ENCODE assay signal across 8 cellular contexts in genomic region chr4:184762100-184762499, GRCh38. TPM values are rescaled to one million over a fixed set of nuclear protein-coding genes. Genes with fewer than 3 reads are reported as not detected.
A peak's percentile ranks its signal among the peaks of the same experiment; 100 is the strongest.
DNase-seq lines count a peak whose midpoint lies in the region; ATAC-seq and TF ChIP-seq lines count a peak whose summit lies in the region.

No MANE protein-coding gene starts in this region.

- H3K79me1 ChIP-seq in H9 (ENCODE audit: insufficient read depth, low read depth, low read length, poor library complexity, severe bottlenecking), result no peaks in the 10 kb centered on the region

- no peak overlapping the region for H3K4me3 Mint-ChIP-seq in H9

- no peak overlapping the region for H2BK20ac ChIP-seq in H9 (ENCODE audit: low read depth, low read length, poor library complexity, severe bottlenecking)

- no peaks in the 10 kb centered on the region for H3K36me3 Mint-ChIP-seq in H9 (ENCODE audit: insufficient read depth in 1 of 3, low read depth in 3 of 3)

- H2BK15ac ChIP-seq in H9 (ENCODE audit: low read depth, low read length), result no peak overlapping the region

- H3K4me3 ChIP-seq in left ventricle myocardium inferior (no peak overlapping the region), lower leg skin (ENCODE audit: low read depth, poor library complexity, severe bottlenecking) (no peak overlapping the region)

- H3T11ph ChIP-seq in H9 (ENCODE audit: low read length), result no peak overlapping the region

- no peaks in the 10 kb centered on the region for H4K20me1 ChIP-seq in H9 (ENCODE audit: control insufficient read depth, insufficient read depth, insufficient read length)

- H2AFZ ChIP-seq in H9 (ENCODE audit: low read length), result no peak overlapping the region

- H4K8ac ChIP-seq in H9 (replicated peaks; ENCODE audit: insufficient read length, low read depth, low read length), result no peak overlapping the region

- H3K9me3 ChIP-seq in left ventricle myocardium inferior (replicated peaks) (no peaks in the 10 kb centered on the region), H9 (ENCODE audit: control insufficient read depth, low read depth, low read length) (no peaks in the 10 kb centered on the region)

- no peak for TF ChIP-seq POLR2A in lower leg skin (IDR thresholded peaks at IDR 0.05)

- H3K4me1 ChIP-seq in left ventricle myocardium inferior (peaks cover 21% of the 10 kb centered on the region), H9 (ENCODE audit: insufficient read depth, low read length) (no peaks in the 10 kb centered on the region)

- H2BK5ac ChIP-seq in H9 (ENCODE audit: insufficient read length, low read length), result no peak overlapping the region

- no peak overlapping the region for H3K18ac ChIP-seq in H9 (ENCODE audit: insufficient read length, low read depth, low read length)

- H4K91ac ChIP-seq in H9 (ENCODE audit: insufficient read length, low read depth, low read length), result no peak overlapping the region

- intact Hi-C loops in left ventricle myocardium inferior (cut with micrococcal nuclease) (no loop called here), cardiac septum (cut with DNase I) (no loop called here), lower leg skin (cut with DNase I; ENCODE audit: low total_unique reads) (no loop called here)

- no peak overlapping the region for H2AK5ac ChIP-seq in H9 (ENCODE audit: insufficient read length, low read length)

- no peaks in the 10 kb centered on the region for H3K27me3 Mint-ChIP-seq in H9 (ENCODE audit: low read depth)

- H3K36me3 ChIP-seq in left ventricle myocardium inferior, result peaks cover 91% of the 10 kb centered on the region

- no peak overlapping the region for H3K14ac ChIP-seq in H9 (ENCODE audit: insufficient read depth, low read length)

- H3K27ac ChIP-seq in left ventricle myocardium inferior (replicated peaks) (peak overlapping the region; percentile 48), H9 (ENCODE audit: insufficient read length, low read depth, low read length) (no peak overlapping the region)

- no peak overlapping the region for H3K56ac ChIP-seq in H9 (ENCODE audit: insufficient read length, low read depth, low read length)

- H3K9me3 Mint-ChIP-seq in H9, result no peaks in the 10 kb centered on the region

- no peaks in the 10 kb centered on the region for H3K4me1 Mint-ChIP-seq in H9

- H3K27me3 ChIP-seq in left ventricle myocardium inferior (ENCODE audit: low read depth) (no peaks in the 10 kb centered on the region), H9 (ENCODE audit: insufficient read depth, low read length) (no peaks in the 10 kb centered on the region)

- H3K4ac ChIP-seq in H9 (ENCODE audit: low read depth, low read length), result no peak overlapping the region

- no peak overlapping the region for H3K27ac Mint-ChIP-seq in H9

- H3K9ac ChIP-seq in H9 (ENCODE audit: extremely low read depth, insufficient read length, low read length), result no peak overlapping the region

- no peaks in the 10 kb centered on the region for H3K23me2 ChIP-seq in H9 (ENCODE audit: insufficient read length, low read depth, low read length, poor library complexity, severe bottlenecking)

- H3K23ac ChIP-seq in H9 (ENCODE audit: insufficient read length, low read depth, low read length), result no peak overlapping the region

- H4K5ac ChIP-seq in H9 (ENCODE audit: insufficient read length, low read depth, low read length), result no peak overlapping the region

- H3K4me2 ChIP-seq in H9 (ENCODE audit: insufficient read depth, insufficient read length, low read length), result no peak overlapping the region

- no CpG with 5 or more reads among the region's 5 CpGs for WGBS in H9 (ENCODE audit: extremely low coverage, insufficient read length, low lambda C conversion rate)
- WGBS in lower leg skin, 2 donors, result 88 to 91% methylated on average over 5 of the region's 5 CpGs

- DNase-seq in left ventricle myocardium inferior, result no peak
- DNase-seq in cardiac septum (ENCODE audit: low spot score), result no peak
- peak; percentile 22 for DNase-seq in activated naive CD4-positive, alpha-beta T cell treated with anti-CD3 and anti-CD28 coated beads, Interleukin-2, amount 50 U/mL, for 16 hours
- DNase-seq in NCI-H1417 (lab: John Stamatoyannopoulos, UW), result no peak
- no peak for DNase-seq in DMS 273 (lab: John Stamatoyannopoulos, UW; ENCODE audit: unreplicated experiment)
- DNase-seq in H9, result no peak
- DNase-seq in lower leg skin (ENCODE audit: low spot score in 2 of 2), result no peak

- ATAC-seq in HG03469 (IDR thresholded peaks at IDR 0.05; ENCODE audit: unreplicated experiment), result peak; percentile 83

- H2BK12ac ChIP-seq in H9 (ENCODE audit: insufficient read length, low read depth, low read length), result no peak overlapping the region

- no peak overlapping the region for H2BK120ac ChIP-seq in H9 (ENCODE audit: low read depth, low read length, poor library complexity, severe bottlenecking)

- no peak for TF ChIP-seq CTCF in left ventricle myocardium inferior (IDR thresholded peaks at IDR 0.05; ENCODE audit: borderline replicate concordance)
- TF ChIP-seq CTCF in H9 (conservative IDR thresholded peaks at IDR 0.05), result no peak
- TF ChIP-seq CTCF in lower leg skin (IDR thresholded peaks at IDR 0.05), result no peak

- H3K79me2 ChIP-seq in H9 (ENCODE audit: insufficient read depth, low read length), result no peaks in the 10 kb centered on the region

RNA-seq across cellular contexts. Expression of gene CENPU, which starts 28.2 kb away (rescaled TPM):
- total RNA-seq in left ventricle myocardium inferior, result 1.8 TPM
- 1.5 TPM for total RNA-seq in cardiac septum
- 112 and 124 TPM in 2 replicates for total RNA-seq in H9 (2021)
- total RNA-seq in lower leg skin, result 10 to 100 TPM in 3 of 4 donors, 1 to 10 TPM in 1; 9.2 to 14.8 (median 12.3) TPM
